8 cellular contexts compared by ENCODE assay signal in the genomic region with DNA sequence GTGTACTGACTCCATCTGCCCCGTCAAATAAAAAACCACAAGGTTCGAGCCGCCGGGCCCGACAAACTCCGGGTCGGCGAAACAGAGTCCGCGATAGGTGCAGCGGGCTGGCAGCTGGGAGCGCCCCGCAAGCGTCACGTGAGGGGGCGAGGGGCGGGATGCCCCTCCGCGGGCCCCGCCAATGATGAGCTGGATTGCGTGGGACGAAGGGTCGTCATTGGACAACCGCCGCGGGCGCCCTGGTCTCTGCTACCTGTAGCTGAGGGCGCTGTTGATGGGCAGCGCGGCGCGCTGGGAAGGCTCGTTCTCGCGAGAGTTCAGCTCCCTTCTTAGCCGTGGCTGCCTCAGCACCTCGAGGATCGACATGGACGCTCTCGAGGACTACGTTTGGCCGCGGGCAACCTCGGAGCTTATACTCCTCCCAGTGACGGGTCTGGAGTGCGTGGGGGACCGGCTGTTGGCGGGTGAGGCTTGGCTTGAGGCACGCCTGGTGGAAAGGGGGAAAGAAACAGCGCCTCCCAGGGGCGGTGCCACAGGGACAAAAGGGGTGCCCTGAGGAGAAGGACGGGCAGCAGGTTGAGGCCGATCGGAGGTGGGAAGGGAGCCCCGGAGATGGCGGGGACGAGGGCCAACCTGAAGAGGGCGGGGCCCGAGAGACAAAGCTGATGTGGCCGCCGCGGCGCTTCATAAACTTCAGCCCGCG. TPM values are rescaled to one million over a fixed set of nuclear protein-coding genes. Genes with fewer than 3 reads are reported as not detected.
DNase-seq lines count a peak whose midpoint lies in the region; ATAC-seq and TF ChIP-seq lines count a peak whose summit lies in the region.

Gene WDR6, plus strand, starts transcription at position 324 of the 703 bp plus-strand sequence. Its CDS starts 41 bp downstream, at position 365.

- H3K4me1 Mint-ChIP-seq in activated B cell treated with CpG ODN at 0.5 μM for 24 hours: peaks cover 21% of the 10 kb centered on the region

- peak; percentile 43 for TF ChIP-seq CTCF in AG09319 (IDR thresholded peaks at IDR 0.05; ENCODE audit: low read depth, low read length)
- TF ChIP-seq CTCF in activated B cell treated with CpG ODN at 0.5 μM for 24 hours (IDR thresholded peaks at IDR 0.05): no peak
- TF ChIP-seq CTCF in spleen (IDR thresholded peaks at IDR 0.05 in 8 of 11, conservative IDR thresholded peaks at IDR 0.05 in 3 of 11): peak in 10 of 11 experiments; percentile 20 to 67 (median 56)

- H3K27ac Mint-ChIP-seq in activated B cell treated with CpG ODN at 0.5 μM for 24 hours: peak within 1 kb of the TSS; percentile 99

- peak within 1 kb of the TSS; percentile 74 to 90 (median 80) for H3K4me3 ChIP-seq in spleen

- DNase-seq in AG09319 (ENCODE audit: extremely low read depth, low read depth) (peak; percentile 95), NCI-H226 (peak; percentile 99), activated B cell treated with CpG ODN at 0.5 μM for 24 hours (peak; percentile 91), caudate nucleus (lab: John Stamatoyannopoulos, UW) (peak in 60 of 61 donors; percentile 44 to 98 (median 90)), inferior parietal cortex (ENCODE audit: extremely low spot score) (peak; percentile 94), spleen (peak; percentile 99)

- intact Hi-C loops in activated B cell treated with CpG ODN at 0.5 μM for 24 hours (cut with micrococcal nuclease) (loop anchor here (1.0 to 5.0 kb wide), 9 partner anchors 14 to 665 kb away; partner anchors contain the start of genes APEH, IMPDH2, IP6K2 and P4HTM), spleen (cut with DNase I; ENCODE audit: low total_unique reads) (no loop called here)

- no peaks in the 10 kb centered on the region for H3K27me3 ChIP-seq in spleen (replicated peaks in 1 of 7)

- POLR2A ChIA-PET in activated B cell treated with CpG ODN at 0.5 μM for 24 hours (lab: Charles Lee): interaction anchor here (0.5 to 9.9 kb wide), 24 partner anchors 15 to 1876 kb away, joined by 3 to 372 read pairs (median 4); partner anchors contain the start of genes ARIH2, DAG1, DALRD3 and IMPDH2

- H3K27ac ChIP-seq in caudate nucleus (ENCODE audit: low read depth, low read length) (peak within 1 kb of the TSS; percentile 97), spleen (peak within 1 kb of the TSS; percentile 93 to 98 (median 95))

- 0 to 1% (median 0%) methylated on average over 27 to 65 of the region's 65 CpGs for WGBS in spleen, 5 donors

- peak; percentile 90 for TF ChIP-seq POLR2A in GM18951 (IDR thresholded peaks at IDR 0.05; ENCODE audit: extremely low read depth, insufficient read depth, insufficient read length)
- peak; percentile 36 to 65 (median 47) for TF ChIP-seq POLR2A in spleen (IDR thresholded peaks at IDR 0.05)

- H3K4me3 Mint-ChIP-seq in activated B cell treated with CpG ODN at 0.5 μM for 24 hours: peak within 1 kb of the TSS; percentile 100

- H3K36me3 ChIP-seq in spleen: peaks cover 0 to 29% (median 7%) of the 10 kb centered on the region in 6 donors

- H3K9me3 ChIP-seq in spleen: no peaks in the 10 kb centered on the region

- H3K36me3 Mint-ChIP-seq in activated B cell treated with CpG ODN at 0.5 μM for 24 hours (ENCODE audit: low read depth): peaks cover 22% of the 10 kb centered on the region

- ATAC-seq in HG03196 (IDR thresholded peaks at IDR 0.05; ENCODE audit: unreplicated experiment) (peak; percentile 80), activated B cell treated with CpG ODN at 0.5 μM for 24 hours (ENCODE audit: low read depth) (peak; percentile 89)

- CTCF ChIA-PET in activated B cell treated with CpG ODN at 0.5 μM for 24 hours (lab: Charles Lee): interaction anchor here (0.6 to 2.5 kb wide), 13 partner anchors 9 to 87 kb away, joined by 3 to 30 read pairs (median 4); partner anchors contain the start of genes DALRD3, IMPDH2, NDUFAF3 and P4HTM

- no peaks in the 10 kb centered on the region for H3K9me3 Mint-ChIP-seq in activated B cell treated with CpG ODN at 0.5 μM for 24 hours

- H3K27me3 Mint-ChIP-seq in activated B cell treated with CpG ODN at 0.5 μM for 24 hours: no peaks in the 10 kb centered on the region

- in situ Hi-C loops in GM18951 (cut with MboI; ENCODE audit: low sequenced_read_pairs, unreplicated experiment): no loop called here

- peaks cover 19 to 56% (median 35%) of the 10 kb centered on the region in 6 donors for H3K4me1 ChIP-seq in spleen

RNA-seq across cellular contexts. Expression of gene WDR6, which starts in this region (rescaled TPM):
- 205 and 250 TPM in 2 replicates for total RNA-seq in activated B cell treated with CpG ODN at 0.5 μM for 24 hours
- 100 to 1,000 TPM; 109 to 171 (median 141) TPM for total RNA-seq in spleen
- 100 to 1,000 TPM in 2 of 3 donors, 10 to 100 TPM in 1; 96.9 to 169 (median 161) TPM for polyA plus RNA-seq in spleen

Comparison
In these comparisons a context has a peak if more than half of its experiments do, and no peak if none do; other contexts are left out.
1. Peak in every context shown above with its lines: DNase-seq, ATAC-seq, H3K4me3 ChIP-seq and H3K27ac ChIP-seq.